In genomic region chr10:84328303-84329093, GRCh38 we compare ENCODE assay signal across 8 cellular contexts. TPM values are rescaled to one million over a fixed set of nuclear protein-coding genes. Genes with fewer than 3 reads are reported as not detected.
DNase-seq lines count a peak whose midpoint lies in the region; ATAC-seq and TF ChIP-seq lines count a peak whose summit lies in the region.

Gene CCSER2, plus strand, starts transcription at chr10:84328589. Its CDS starts 42,464 bp downstream, at chr10:84371053.

- H3K9me3 ChIP-seq in right atrium auricular region, result no peaks in the 10 kb centered on the region
- H3K9me3 ChIP-seq in uterus, result no peaks in the 10 kb centered on the region

- TF ChIP-seq CTCF in GM13977 (IDR thresholded peaks at IDR 0.05; ENCODE audit: extremely low read depth, insufficient read depth, missing control alignments) (peak; percentile 16), right atrium auricular region (IDR thresholded peaks at IDR 0.05) (peak in 1 of 2 donors; percentile 34), uterus (IDR thresholded peaks at IDR 0.05) (peak in 2 of 4 experiments; percentile 3 to 19)

- ATAC-seq in HG02678 (IDR thresholded peaks at IDR 0.05; ENCODE audit: unreplicated experiment), result peak; percentile 57

- H3K4me1 ChIP-seq in right atrium auricular region, result peaks cover 0 to 34% of the 10 kb centered on the region in 2 donors
- peaks cover 8 to 9% of the 10 kb centered on the region in 2 donors for H3K4me1 ChIP-seq in uterus

- no peaks in the 10 kb centered on the region for H3K36me3 ChIP-seq in right atrium auricular region
- no peaks in the 10 kb centered on the region for H3K36me3 ChIP-seq in uterus

- peak within 1 kb of the TSS; percentile 88 to 95 for H3K4me3 ChIP-seq in right atrium auricular region
- H3K4me3 ChIP-seq in uterus, result peak within 1 kb of the TSS; percentile 53 to 99

- DNase-seq in GM13977 (ENCODE audit: low spot score) (peak; percentile 98), NCI-H1105 treated with DMSO at 0.1 percent for 48 hours (lab: John Stamatoyannopoulos, UW) (peak; percentile 68), anterior cingulate cortex (lab: John Stamatoyannopoulos, UW) (peak; percentile 63 to 96 (median 91)), right atrium auricular region (ENCODE audit: low spot score) (peak; percentile 97), putamen (ENCODE audit: low spot score) (peak; percentile 92), uterus (peak; percentile 98)

- H3K27ac ChIP-seq in right atrium auricular region (peak within 1 kb of the TSS; percentile 96), uterus (peak within 1 kb of the TSS; percentile 95 to 96)

- in situ Hi-C loops in GM13977 (cut with MboI; ENCODE audit: low pct_unique_long_range_greater_than_20kb, low sequenced_read_pairs, unreplicated experiment), result no loop called here

- TF ChIP-seq POLR2A in uterus (IDR thresholded peaks at IDR 0.05), result peak; percentile 84 to 97

- no peaks in the 10 kb centered on the region for H3K27me3 ChIP-seq in right atrium auricular region
- no peaks in the 10 kb centered on the region for H3K27me3 ChIP-seq in uterus

- intact Hi-C loops in T-helper 2 cell treated with Interferon-gamma antibody and Interleukin-4, amounts not matched to agents 100 ng/mL and 5 ng/mL, for 36 hours (cut with micrococcal nuclease), result loop anchor here (1.0 to 2.0 kb wide), 4 partner anchors 20 to 1284 kb away; partner anchors contain the start of gene GHITM
- intact Hi-C loops in uterus (cut with DNase I; ENCODE audit: low total_unique reads), result no loop called here

RNA-seq across cellular contexts. Expression of gene CCSER2, which starts in this region (rescaled TPM):
- 67.2 and 68.7 TPM in 2 replicates for total RNA-seq in T-helper 2 cell treated with Interferon-gamma antibody and Interleukin-4, amounts not matched to agents 100 ng/mL and 5 ng/mL, for 36 hours
- total RNA-seq in right atrium auricular region (10 to 100 TPM; 77.1 to 91.6 TPM), uterus (100 to 1,000 TPM in 1 of 4 donors, 10 to 100 TPM in 3; 40.5 to 112 (median 54.0) TPM)

Comparison
In these comparisons a context has a peak if more than half of its experiments do, and no peak if none do; other contexts are left out.
1. Peak in every context shown above with its lines: DNase-seq, ATAC-seq, H3K4me3 ChIP-seq and H3K27ac ChIP-seq.